Comparison of ENCODE assay signal across 8 cellular contexts in genomic region chr10:125201108-125201524, GRCh38. TPM values are rescaled to one million over a fixed set of nuclear protein-coding genes. Genes with fewer than 3 reads are reported as not detected.
A peak's percentile ranks its signal among the peaks of the same experiment; 100 is the strongest.
DNase-seq lines count a peak whose midpoint lies in the region; ATAC-seq, FAIRE-seq and TF ChIP-seq lines count a peak whose summit lies in the region.

No MANE protein-coding gene starts in this region.

- DNase-seq in H54 (ENCODE audit: insufficient read length, low spot score) = peak; percentile 23
- DNase-seq in KBM-7 = peak; percentile 13
- peak; percentile 82 for DNase-seq in kidney glomerular epithelial cell (lab: John Stamatoyannopoulos, UW)
- no peak for DNase-seq in osteoblast (ENCODE audit: insufficient read length, low spot score, missing footprints)
- DNase-seq in NCI-H1694 treated with DMSO at 0.1 percent for 48 hours (lab: John Stamatoyannopoulos, UW) = no peak
- DNase-seq in posterior cingulate gyrus = no peak
- no peak for DNase-seq in prostate gland (ENCODE audit: low spot score)

- TF ChIP-seq CTCF in osteoblast (IDR thresholded peaks at IDR 0.05; ENCODE audit: extremely low read depth, low read depth, low read length) (no peak), prostate gland (IDR thresholded peaks at IDR 0.05) (no peak)

- no peaks in the 10 kb centered on the region for H4K20me1 ChIP-seq in osteoblast (ENCODE audit: insufficient read depth, low read length)

- H3K4me1 ChIP-seq in osteoblast (ENCODE audit: insufficient read depth, low read length) = no peaks in the 10 kb centered on the region
- no peaks in the 10 kb centered on the region for H3K4me1 ChIP-seq in prostate gland (replicated peaks)

- H3K27ac ChIP-seq in osteoblast (ENCODE audit: low read depth, low read length) (no peak overlapping the region), prostate gland (no peak overlapping the region)

- in situ Hi-C loops in KBM-7 (cut with MboI; ENCODE audit: low pct_unique_long_range_greater_than_20kb, low sequenced_read_pairs) = no loop called here

- H3K79me2 ChIP-seq in osteoblast (ENCODE audit: insufficient read depth, low read length) = no peaks in the 10 kb centered on the region

- peak; percentile 90 for ATAC-seq in GM18858 (IDR thresholded peaks at IDR 0.05; ENCODE audit: unreplicated experiment)

- H3K36me3 ChIP-seq in osteoblast (ENCODE audit: insufficient read depth, low read length) = no peaks in the 10 kb centered on the region
- no peaks in the 10 kb centered on the region for H3K36me3 ChIP-seq in prostate gland

- H3K9me3 ChIP-seq in osteoblast (ENCODE audit: low read depth, low read length) = no peaks in the 10 kb centered on the region
- H3K9me3 ChIP-seq in prostate gland = no peaks in the 10 kb centered on the region

- H3K27me3 ChIP-seq in osteoblast (ENCODE audit: insufficient read depth, low read length) (peaks cover 16% of the 10 kb centered on the region), prostate gland (replicated peaks; ENCODE audit: insufficient read depth) (no peaks in the 10 kb centered on the region)

- no peak for FAIRE-seq in H54 (lab: Jason Lieb, UNC)

- TF ChIP-seq POLR2A in H54 (IDR thresholded peaks at IDR 0.05; ENCODE audit: low read depth, low read length) (no peak), prostate gland (IDR thresholded peaks at IDR 0.05) (no peak)

- no peak overlapping the region for H2AFZ ChIP-seq in osteoblast (ENCODE audit: low read length)

- H3K4me2 ChIP-seq in osteoblast (ENCODE audit: insufficient read depth, low read length) = no peak overlapping the region

- intact Hi-C loops in posterior cingulate gyrus (cut with DNase I) = no loop called here
- intact Hi-C loops in prostate gland (cut with DNase I) = no loop called here

- 65% methylated on average over 5 of the region's 5 CpGs for WGBS in prostate gland

- H3K4me3 ChIP-seq in osteoblast (ENCODE audit: insufficient read depth, low read length) (no peak overlapping the region), prostate gland (no peak overlapping the region)

RNA-seq across cellular contexts. Expression of gene CTBP2, which starts 40.8 kb away (rescaled TPM):
- total RNA-seq in osteoblast = 65.1 and 65.9 TPM in 2 replicates
- 10 to 100 TPM; 70.2 to 89.7 TPM for total RNA-seq in prostate gland

Comparison
In these comparisons a context has a peak if more than half of its experiments do, and no peak if none do; other contexts are left out.
1. DNase-seq: peak in H54 (single experiment), KBM-7 (single experiment) and kidney glomerular epithelial cell (single experiment); none in osteoblast (single experiment), NCI-H1694 treated with DMSO at 0.1 percent for 48 hours (single experiment), posterior cingulate gyrus (0 of 10) and prostate gland (single experiment).